In the genomic region with DNA sequence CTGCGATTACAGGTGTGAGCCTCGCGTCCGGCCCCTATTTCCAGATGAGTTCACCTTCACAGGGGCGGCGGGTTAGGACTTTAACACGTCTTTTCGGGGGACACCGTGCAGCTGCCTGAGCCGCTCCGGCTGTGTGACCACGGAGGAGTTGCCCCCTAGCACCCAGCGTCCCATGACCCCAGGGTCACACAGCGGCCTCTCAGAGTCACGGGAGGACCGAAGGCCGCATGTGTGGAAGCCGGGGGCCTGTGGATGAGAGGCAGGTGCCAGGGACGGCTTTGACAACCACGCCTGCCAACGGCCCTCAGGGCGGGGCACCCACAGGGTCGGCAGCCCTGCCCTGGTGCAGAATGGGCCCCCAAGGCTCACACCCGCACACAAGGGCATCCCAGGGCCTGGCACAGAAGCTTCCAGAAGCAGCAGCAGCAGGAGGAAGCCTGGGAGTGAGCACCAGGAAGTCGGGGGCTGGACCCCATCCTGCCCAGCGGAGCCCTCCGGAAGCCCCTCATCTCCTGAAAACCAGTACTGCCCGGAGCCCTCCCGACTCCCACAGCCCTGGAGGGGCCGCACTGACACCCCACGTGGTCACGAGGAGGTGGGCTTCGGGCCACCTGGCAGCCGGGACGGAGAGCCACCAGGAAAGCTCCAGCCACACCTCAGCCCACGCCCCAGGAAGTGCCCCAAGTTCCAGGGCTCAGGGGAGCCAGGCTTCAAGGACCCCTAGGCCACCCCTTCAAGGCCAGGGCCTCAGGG, we compare ENCODE assay signal across 11 cellular contexts. TPM values are rescaled to one million over a fixed set of nuclear protein-coding genes. Genes with fewer than 3 reads are reported as not detected.
DNase-seq lines count a peak whose midpoint lies in the region; ATAC-seq, FAIRE-seq and TF ChIP-seq lines count a peak whose summit lies in the region.
"Had no signal": no experiment of that assay in that cellular context is flagged by ENCODE, and none has a peak within 500 bp of the region (broad histone marks: within the 10 kb centered on the region; RNA-seq: fewer than 3 reads in every experiment).

No MANE protein-coding gene starts in this region.

- DNase-seq in Calu3 (no peak), H1 (ENCODE audit: low read depth in 1 of 2, low spot score in 2 of 2) (no peak), posterior vena cava (ENCODE audit: low spot score) (peak; percentile 78), NCI-H1694 (lab: John Stamatoyannopoulos, UW) (no peak), foreskin keratinocyte (no peak), RCC 7860 (ENCODE audit: low spot score) (no peak), MCF 10A (ENCODE audit: unreplicated experiment) (no peak)
- DNase-seq in T-helper 2 cell treated with Interferon-gamma antibody and Interleukin-4, amounts not matched to agents 5 μg/mL and 100 μg/mL, for 36 hours (ENCODE audit: low spot score) = no peak
- DNase-seq: amygdala, DMS79 treated with DMSO at 0.1 percent for 48 hours, NCI-H510A had no signal

- no peak overlapping the region for H4K5ac ChIP-seq in H1 (ENCODE audit: insufficient read length, low read depth, low read length)

- POLR2A ChIA-PET in H1 (lab: Charles Lee; ENCODE audit: partially characterized antibody) = interaction anchor here (1.8 kb wide), 1 partner anchor 9 kb away, joined by 8 read pairs; no protein-coding TSS in a partner anchor
- POLR2A ChIA-PET in MCF 10A (lab: Yijun Ruan, JAX) = interaction anchor here (0.6 to 1.6 kb wide), 2 partner anchors 9 to 14 kb away, joined by 3 to 4 read pairs; no protein-coding TSS in a partner anchor

- TF ChIP-seq POLR2A in H1 (IDR thresholded peaks at IDR 0.05; ENCODE audit: control extremely low read depth in 1 of 2, low read depth in 2 of 2, low read length in 2 of 2) = no peak

- no peak for TF ChIP-seq CTCF in Calu3 (IDR thresholded peaks at IDR 0.05; ENCODE audit: unreplicated experiment)
- no peak for TF ChIP-seq CTCF in H1 (IDR thresholded peaks at IDR 0.05; ENCODE audit: control extremely low read depth in 1 of 3, insufficient read depth in 1 of 3, low read depth in 1 of 3, low read length in 3 of 3)
- TF ChIP-seq CTCF in foreskin keratinocyte (conservative IDR thresholded peaks at IDR 0.05) = no peak
- TF ChIP-seq CTCF in MCF 10A (IDR thresholded peaks at IDR 0.05; ENCODE audit: unreplicated experiment) = no peak

- no peaks in the 10 kb centered on the region for H3K9me3 ChIP-seq in H1 (ENCODE audit: insufficient read depth in 2 of 2, low read depth in 1 of 2, low read length in 1 of 2)

- H3K4me1 Mint-ChIP-seq in Calu3 (ENCODE audit: low read depth, unreplicated experiment) (peaks cover 60% of the 10 kb centered on the region), MCF 10A (ENCODE audit: insufficient read depth, unreplicated experiment) (no peaks in the 10 kb centered on the region)
- peaks cover 23% of the 10 kb centered on the region for H3K4me1 Mint-ChIP-seq in T-helper 2 cell treated with Interferon-gamma antibody and Interleukin-4, amounts not matched to agents 5 μg/mL and 100 μg/mL, for 36 hours (ENCODE audit: low read depth)

- no peak for TF ChIP-seq RAD21 in H1 (IDR thresholded peaks at IDR 0.05 in 1 of 2, conservative IDR thresholded peaks at IDR 0.05 in 1 of 2; ENCODE audit: low read depth in 2 of 2, low read length in 2 of 2)

- no peak overlapping the region; a peak in 1 of 7 replicates for H3K9ac ChIP-seq in H1 (replicated peaks in 1 of 4; ENCODE audit: extremely low read depth in 1 of 4, low read depth in 3 of 4, low read length in 3 of 4)

- H3K36me3 Mint-ChIP-seq in Calu3 (ENCODE audit: insufficient read depth, unreplicated experiment) (peaks cover 80% of the 10 kb centered on the region), MCF 10A (ENCODE audit: insufficient read depth, unreplicated experiment) (no peaks in the 10 kb centered on the region)
- peaks cover 5% of the 10 kb centered on the region for H3K36me3 Mint-ChIP-seq in T-helper 2 cell treated with Interferon-gamma antibody and Interleukin-4, amounts not matched to agents 5 μg/mL and 100 μg/mL, for 36 hours (ENCODE audit: low read depth)

- no peak overlapping the region for H2AFZ ChIP-seq in H1 (ENCODE audit: low read length)

- no peak overlapping the region for H2BK20ac ChIP-seq in H1 (ENCODE audit: low read length)

- no peaks in the 10 kb centered on the region for H3K27me3 Mint-ChIP-seq in Calu3 (ENCODE audit: unreplicated experiment)
- H3K27me3 Mint-ChIP-seq in T-helper 2 cell treated with Interferon-gamma antibody and Interleukin-4, amounts not matched to agents 5 μg/mL and 100 μg/mL, for 36 hours (ENCODE audit: low read depth) = no peaks in the 10 kb centered on the region
- H3K27me3 Mint-ChIP-seq in MCF 10A (ENCODE audit: insufficient read depth, unreplicated experiment) = no peaks in the 10 kb centered on the region

- H2AK5ac ChIP-seq in H1 (ENCODE audit: low read depth, low read length) = no peak overlapping the region

- no peak overlapping the region; the same call in 1 of the 2 replicates for H4K8ac ChIP-seq in H1 (ENCODE audit: extremely low read depth, insufficient read depth, low read length)

- H3K4me1 ChIP-seq in H1 (replicated peaks in 1 of 4; ENCODE audit: control insufficient read depth in 3 of 4, insufficient read depth in 4 of 4, low read length in 3 of 4) (peaks cover 0 to 8% (median 0%) of the 10 kb centered on the region in 4 experiments; a peak in 2 of 7 replicates), foreskin keratinocyte (no peaks in the 10 kb centered on the region)

- H3K27ac ChIP-seq in H1 (ENCODE audit: low read depth, low read length) (no peak overlapping the region), foreskin keratinocyte (no peak overlapping the region)

- no peak overlapping the region for H4K91ac ChIP-seq in H1 (replicated peaks; ENCODE audit: insufficient read length, low read length)

- H3K27me3 ChIP-seq in H1 (replicated peaks in 1 of 4; ENCODE audit: control insufficient read depth in 3 of 4, extremely low read depth in 1 of 4, insufficient read depth in 3 of 4, low read length in 3 of 4) (no peaks in the 10 kb centered on the region), foreskin keratinocyte (peaks cover 10% of the 10 kb centered on the region)

- no peak overlapping the region for H3K4me2 ChIP-seq in H1 (ENCODE audit: insufficient read depth in 1 of 2, low read depth in 2 of 2, low read length in 2 of 2)

- CTCF ChIA-PET in Calu3 (lab: Charles Lee) (no interaction called here), H1 (lab: Charles Lee; ENCODE audit: partially characterized antibody) (interaction anchor here (0.7 to 1.2 kb wide), 4 partner anchors 13 to 284 kb away, joined by 3 read pairs; no protein-coding TSS in a partner anchor), MCF 10A (lab: Yijun Ruan, JAX) (interaction anchor here (0.6 to 0.8 kb wide), 4 partner anchors 8 to 262 kb away, joined by 3 to 5 read pairs (median 4); no protein-coding TSS in a partner anchor)

- no peaks in the 10 kb centered on the region for H3K79me2 ChIP-seq in H1 (ENCODE audit: control insufficient read depth in 1 of 2, insufficient read depth in 2 of 2, low read length in 2 of 2)

- FAIRE-seq in H1 (lab: Jason Lieb, UNC) = no peak
- FAIRE-seq in RCC 7860 (lab: Jason Lieb, UNC) = no peak

- H2BK12ac ChIP-seq in H1 (ENCODE audit: low read depth, low read length) = no peak overlapping the region

- H3K4ac ChIP-seq in H1 (replicated peaks; ENCODE audit: insufficient read length, low read depth, low read length) = no peak overlapping the region

- H3K23me2 ChIP-seq in H1 (ENCODE audit: low read depth, low read length) = no peaks in the 10 kb centered on the region

- H3K9me3 Mint-ChIP-seq in Calu3 (ENCODE audit: low read depth, unreplicated experiment) = no peaks in the 10 kb centered on the region
- no peaks in the 10 kb centered on the region for H3K9me3 Mint-ChIP-seq in T-helper 2 cell treated with Interferon-gamma antibody and Interleukin-4, amounts not matched to agents 5 μg/mL and 100 μg/mL, for 36 hours
- H3K9me3 Mint-ChIP-seq in MCF 10A (ENCODE audit: unreplicated experiment) = no peaks in the 10 kb centered on the region

- no peak overlapping the region for H3K56ac ChIP-seq in H1 (replicated peaks; ENCODE audit: insufficient read length, low read depth, low read length)

- ATAC-seq in foreskin keratinocyte = no peak

- WGBS in H1 (ENCODE audit: extremely low coverage in 1 of 2, insufficient coverage in 1 of 2, insufficient read length in 1 of 2, insufficient replicate concordance in 2 of 2, low coverage in 1 of 2, low lambda C conversion rate in 2 of 2, missing lambda C conversion rate in 1 of 2), 2 experiments = 89% methylated on average over 31 of the region's 36 CpGs; no CpG with 5 or more reads in 1 of the 2 experiments

- H2BK5ac ChIP-seq in H1 (ENCODE audit: low read depth, low read length) = 0 out of 2 replicates have a peak overlapping the region, but pooled peaks have one; percentile 9

- TF ChIP-seq EP300 in H1 (IDR thresholded peaks at IDR 0.05; ENCODE audit: borderline replicate concordance in 1 of 2, low read depth in 2 of 2, low read length in 2 of 2) = no peak

- BruUV-seq in Calu3 (replicated peaks; lab: Mats Ljungman, UMichigan) (no TSS peak), MCF 10A (replicated peaks; lab: Mats Ljungman, UMichigan) (no TSS peak)

- no peak overlapping the region for H2BK120ac ChIP-seq in H1 (replicated peaks; ENCODE audit: low read depth, low read length)

- H3K18ac ChIP-seq in H1 (ENCODE audit: extremely low read depth, low read length) = no peak overlapping the region

- intact Hi-C loops in Calu3 (cut with micrococcal nuclease; ENCODE audit: unreplicated experiment) = no loop called here
- intact Hi-C loops in posterior vena cava (cut with DNase I) = no loop called here
- intact Hi-C loops in MCF 10A (cut with micrococcal nuclease) = no loop called here

- H2BK15ac ChIP-seq in H1 (ENCODE audit: low read length) = no peak overlapping the region

- no peaks in the 10 kb centered on the region for H4K20me1 ChIP-seq in H1 (replicated peaks in 1 of 2; ENCODE audit: control insufficient read depth in 1 of 2, insufficient read depth in 2 of 2, low read length in 2 of 2)

- H3K79me1 ChIP-seq in H1 (ENCODE audit: low read depth, low read length) = no peaks in the 10 kb centered on the region

- H3K4me3 ChIP-seq in H1 (ENCODE audit: extremely low read depth in 1 of 4, insufficient read depth in 2 of 4, low read depth in 3 of 4, low read length in 4 of 4) = no peak overlapping the region

- H3K27ac Mint-ChIP-seq in Calu3 (ENCODE audit: unreplicated experiment) (peak overlapping the region; percentile 85), MCF 10A (ENCODE audit: low read depth, unreplicated experiment) (no peak overlapping the region)
- peak overlapping the region; percentile 94 for H3K27ac Mint-ChIP-seq in T-helper 2 cell treated with Interferon-gamma antibody and Interleukin-4, amounts not matched to agents 5 μg/mL and 100 μg/mL, for 36 hours

- no peaks in the 10 kb centered on the region for H3K36me3 ChIP-seq in H1 (ENCODE audit: control insufficient read depth in 2 of 4, insufficient read depth in 4 of 4, low read length in 3 of 4)

- H3K4me3 Mint-ChIP-seq in Calu3 (ENCODE audit: low read depth, unreplicated experiment) (peak overlapping the region; percentile 45), MCF 10A (ENCODE audit: unreplicated experiment) (no peak overlapping the region)
- H3K4me3 Mint-ChIP-seq in T-helper 2 cell treated with Interferon-gamma antibody and Interleukin-4, amounts not matched to agents 5 μg/mL and 100 μg/mL, for 36 hours = peak overlapping the region; percentile 89

- H3K14ac ChIP-seq in H1 (ENCODE audit: insufficient read length) = no peak overlapping the region

- no peak overlapping the region for H3K23ac ChIP-seq in H1 (ENCODE audit: insufficient read length)

RNA-seq across cellular contexts. Expression of gene ADAP1, which starts 32.7 kb away (rescaled TPM):
- total RNA-seq in Calu3 (2022) (173 and 220 TPM in 2 replicates), posterior vena cava (10 to 100 TPM; 16.3 to 17.8 TPM), foreskin keratinocyte (5.8 and 7.8 TPM in 2 replicates), MCF 10A (2022) (7.0 and 10.5 TPM in 2 replicates)
- 5.4 and 5.8 TPM in 2 replicates for total RNA-seq in H1 (2021; fragmentation: NEBNext Ultra II Directional; extraction: Animal tissue kit (Norgen Biotek cat#: 25700))
- polyA plus RNA-seq in H1 (2011; rRNA removed) (6.1 and 8.1 TPM in 2 replicates), foreskin keratinocyte (5.1 and 6.9 TPM in 2 replicates)
- polyA plus RNA-seq in H1 (2011; cell fraction: cytosol; rRNA removed) = 7.0 TPM
- 14.6 TPM for polyA plus RNA-seq in H1 (2011; cell fraction: nucleus; rRNA removed)
- 6.7 to 9.5 TPM (median 9.3 TPM) in 4 replicates for polyA plus RNA-seq in H1 (2012, experiment 1 of 2)
- 10.2 TPM for polyA plus RNA-seq in H1 (2012, experiment 2 of 2)
- 5.6 TPM for polyA plus RNA-seq in H1 (2013, experiment 1 of 2)
- 4.6 TPM for polyA plus RNA-seq in H1 (2013, experiment 2 of 2)
- 4.6 and 6.6 TPM in 2 replicates for polyA minus RNA-seq in H1 (2011; rRNA and poly(A)+ RNA removed)
- polyA minus RNA-seq in H1 (2011; cell fraction: cytosol; rRNA and poly(A)+ RNA removed) = 6.6 TPM
- 6.3 TPM for polyA minus RNA-seq in H1 (2011; cell fraction: nucleus; rRNA and poly(A)+ RNA removed)

RNA-seq across cellular contexts. Expression of gene GET4, which starts 45.4 kb away (rescaled TPM):
- total RNA-seq in Calu3 (2022) (145 and 167 TPM in 2 replicates), posterior vena cava (10 to 100 TPM; 13.2 to 16.3 TPM), foreskin keratinocyte (27.0 and 32.1 TPM in 2 replicates), MCF 10A (2022) (32.6 and 43.9 TPM in 2 replicates)
- 52.1 and 56.7 TPM in 2 replicates for total RNA-seq in H1 (2021; fragmentation: NEBNext Ultra II Directional; extraction: Animal tissue kit (Norgen Biotek cat#: 25700))
- polyA plus RNA-seq in H1 (2011; rRNA removed) (74.1 and 95.0 TPM in 2 replicates), foreskin keratinocyte (40.9 TPM in 2 replicates)
- polyA plus RNA-seq in H1 (2011; cell fraction: cytosol; rRNA removed) = 73.5 TPM
- 137 TPM for polyA plus RNA-seq in H1 (2011; cell fraction: nucleus; rRNA removed)
- polyA plus RNA-seq in H1 (2012, experiment 1 of 2) = 42.9 to 72.1 TPM (median 69.9 TPM) in 4 replicates
- polyA plus RNA-seq in H1 (2012, experiment 2 of 2) = 52.9 TPM
- 40.9 TPM for polyA plus RNA-seq in H1 (2013, experiment 1 of 2)
- polyA plus RNA-seq in H1 (2013, experiment 2 of 2) = 40.1 TPM
- polyA minus RNA-seq in H1 (2011; rRNA and poly(A)+ RNA removed) = 17.7 and 19.3 TPM in 2 replicates
- 28.7 TPM for polyA minus RNA-seq in H1 (2011; cell fraction: cytosol; rRNA and poly(A)+ RNA removed)
- 22.5 TPM for polyA minus RNA-seq in H1 (2011; cell fraction: nucleus; rRNA and poly(A)+ RNA removed)

RNA-seq across cellular contexts. Expression of gene COX19, which starts 53.6 kb away (rescaled TPM):
- total RNA-seq in Calu3 (2022) (37.4 and 39.1 TPM in 2 replicates), posterior vena cava (1 to 10 TPM; 5.9 to 8.4 TPM), foreskin keratinocyte (5.9 and 6.0 TPM in 2 replicates), MCF 10A (2022) (14.7 and 16.5 TPM in 2 replicates)
- 7.9 and 9.0 TPM in 2 replicates for total RNA-seq in H1 (2021; fragmentation: NEBNext Ultra II Directional; extraction: Animal tissue kit (Norgen Biotek cat#: 25700))
- polyA plus RNA-seq in H1 (2011; rRNA removed) (3.9 and 5.8 TPM in 2 replicates), foreskin keratinocyte (5.6 and 6.1 TPM in 2 replicates)
- 5.7 TPM for polyA plus RNA-seq in H1 (2011; cell fraction: cytosol; rRNA removed)
- polyA plus RNA-seq in H1 (2011; cell fraction: nucleus; rRNA removed) = 8.0 TPM
- polyA plus RNA-seq in H1 (2012, experiment 1 of 2) = 5.4 to 7.9 TPM (median 6.1 TPM) in 4 replicates
- 3.6 TPM for polyA plus RNA-seq in H1 (2012, experiment 2 of 2)
- 7.3 TPM for polyA plus RNA-seq in H1 (2013, experiment 1 of 2)
- 7.1 TPM for polyA plus RNA-seq in H1 (2013, experiment 2 of 2)
- 4.2 and 7.6 TPM in 2 replicates for polyA minus RNA-seq in H1 (2011; rRNA and poly(A)+ RNA removed)
- 3.3 TPM for polyA minus RNA-seq in H1 (2011; cell fraction: cytosol; rRNA and poly(A)+ RNA removed)
- polyA minus RNA-seq in H1 (2011; cell fraction: nucleus; rRNA and poly(A)+ RNA removed) = 13.6 TPM
